In genomic region chr1:112242470-112242869, GRCh38 we compare ENCODE assay signal across 23 cellular contexts.
DNase-seq lines count a peak whose midpoint lies in the region; ATAC-seq, FAIRE-seq and TF ChIP-seq lines count a peak whose summit lies in the region.
"Had no signal": no experiment of that assay in that cellular context is flagged by ENCODE, and none has a peak within 500 bp of the region (broad histone marks: within the 10 kb centered on the region; RNA-seq: fewer than 3 reads in every experiment).

No MANE protein-coding gene starts in this region.

- H3K9me3 Mint-ChIP-seq in osteocyte (ENCODE audit: unreplicated experiment) (no peaks in the 10 kb centered on the region), neural progenitor cell (no peaks in the 10 kb centered on the region)
- H3K9me3 Mint-ChIP-seq: CD8-positive, alpha-beta T cell; HFFc6 had no signal

- H3K27ac Mint-ChIP-seq in osteocyte (ENCODE audit: unreplicated experiment), result no peak overlapping the region
- no peak overlapping the region for H3K27ac Mint-ChIP-seq in neural progenitor cell
- H3K27ac Mint-ChIP-seq: B cell; CD4-positive, CD25-positive, alpha-beta regulatory T cell; CD8-positive, alpha-beta T cell; H9; HFFc6 had no signal

- no peak for FAIRE-seq in HepG2 (lab: Jason Lieb, UNC)
- FAIRE-seq: A204.1, GM12878, GM19239 had no signal

- TF ChIP-seq POLR2A in HepG2 (IDR thresholded peaks at IDR 0.05; ENCODE audit: insufficient read depth in 1 of 2, low read depth in 2 of 2, low read length in 2 of 2), result no peak
- TF ChIP-seq POLR2A in right lobe of liver (IDR thresholded peaks at IDR 0.05), result no peak

- H3K27me3 ChIP-seq in HepG2 (ENCODE audit: control insufficient read depth in 1 of 2, insufficient read depth in 2 of 2, low read length in 2 of 2) (no peaks in the 10 kb centered on the region; a peak in 1 of 5 replicates), right lobe of liver (no peaks in the 10 kb centered on the region), dorsolateral prefrontal cortex (no peaks in the 10 kb centered on the region), neural progenitor cell (no peaks in the 10 kb centered on the region)
- H3K27me3 ChIP-seq: BLaER1 had no signal

- no peak for TF ChIP-seq EP300 in HepG2 (IDR thresholded peaks at IDR 0.05; ENCODE audit: low read depth in 2 of 2, low read length in 2 of 2)
- no peak for TF ChIP-seq EP300 in HepG2 (CRISPR knock-in tag; IDR thresholded peaks at IDR 0.05; ENCODE audit: borderline replicate concordance)

- H3K9me3 ChIP-seq in HepG2 (ENCODE audit: low read length), result no peaks in the 10 kb centered on the region
- H3K9me3 ChIP-seq in right lobe of liver, result no peaks in the 10 kb centered on the region
- no peaks in the 10 kb centered on the region for H3K9me3 ChIP-seq in neural progenitor cell (ENCODE audit: low read depth)
- H3K9me3 ChIP-seq: BLaER1, Caco-2 had no signal

- intact Hi-C loops in HepG2 (cut with micrococcal nuclease; ENCODE audit: unreplicated experiment) (no loop called here), right lobe of liver (cut with DNase I) (no loop called here), dorsolateral prefrontal cortex (cut with DNase I) (no loop called here)

- H3F3A ChIP-seq in neural progenitor cell (ENCODE audit: low read depth), result peaks cover 12% of the 10 kb centered on the region

- in situ Hi-C loops in HepG2 (cut with HindIII; ENCODE audit: extremely low pct_ligation_motif_present, low pct_unique_long_range_greater_than_20kb), result no loop called here

- CTCF ChIA-PET in HepG2 (lab: Yijun Ruan, JAX; ENCODE audit: low intra/inter-chr PET ratio, low total read pairs), result no interaction called here

- H3K36me3 Mint-ChIP-seq in osteocyte (ENCODE audit: unreplicated experiment), result no peaks in the 10 kb centered on the region
- no peaks in the 10 kb centered on the region for H3K36me3 Mint-ChIP-seq in neural progenitor cell
- H3K36me3 Mint-ChIP-seq: CD4-positive, CD25-positive, alpha-beta regulatory T cell; CD8-positive, alpha-beta T cell had no signal

- no peaks in the 10 kb centered on the region for H3K4me1 ChIP-seq in HepG2 (ENCODE audit: insufficient read depth, low read length)
- H3K4me1 ChIP-seq in right lobe of liver, result no peaks in the 10 kb centered on the region
- H3K4me1 ChIP-seq in neural progenitor cell, result no peaks in the 10 kb centered on the region
- H3K4me1 ChIP-seq: Caco-2 had no signal

- H3K79me2 ChIP-seq in HepG2 (ENCODE audit: insufficient read depth, low read length) (no peaks in the 10 kb centered on the region), neural progenitor cell (ENCODE audit: low read depth) (no peaks in the 10 kb centered on the region)

- 47% methylated on average over 5 of the region's 5 CpGs for WGBS in HepG2 (ENCODE audit: low lambda C conversion rate)
- 52% methylated on average over 2 of the region's 5 CpGs for WGBS in right lobe of liver (ENCODE audit: insufficient coverage, low coverage, low lambda C conversion rate, missing lambda C conversion rate)

- ATAC-seq in HepG2, result no peak
- no peak for ATAC-seq in right lobe of liver
- ATAC-seq: CD8-positive, alpha-beta T cell; GM12878; HCT116 had no signal

- H3K4me3 ChIP-seq in HepG2 (replicated peaks in 1 of 3; ENCODE audit: insufficient read depth in 1 of 3, low read depth in 2 of 3, low read length in 3 of 3) (no peak overlapping the region), right lobe of liver (no peak overlapping the region), coronary artery (no peak overlapping the region), dorsolateral prefrontal cortex (no peak overlapping the region), neural progenitor cell (no peak overlapping the region)
- H3K4me3 ChIP-seq: BLaER1, GM12878, GM23248 had no signal

- H3K4me2 ChIP-seq in HepG2 (ENCODE audit: low read depth, low read length), result no peak overlapping the region
- no peak overlapping the region for H3K4me2 ChIP-seq in neural progenitor cell
- H3K4me2 ChIP-seq: BLaER1 had no signal

- H3K4me3 Mint-ChIP-seq in osteocyte (ENCODE audit: unreplicated experiment), result no peak overlapping the region
- H3K4me3 Mint-ChIP-seq in neural progenitor cell, result no peak overlapping the region
- H3K4me3 Mint-ChIP-seq: B cell; CD4-positive, CD25-positive, alpha-beta regulatory T cell; CD8-positive, alpha-beta T cell; H9; HFFc6 had no signal

- DNase-seq in HepG2 (ENCODE audit: low spot score) (no peak), right lobe of liver (no peak), coronary artery (ENCODE audit: low spot score) (peak; percentile 21), osteocyte (ENCODE audit: extremely low spot score, unreplicated experiment) (peak; percentile 54), dorsolateral prefrontal cortex (no peak), neural progenitor cell (ENCODE audit: low spot score) (no peak)
- DNase-seq: Caco-2; CD4-positive, CD25-positive, alpha-beta regulatory T cell; CD8-positive, alpha-beta T cell; DMS153; DND-41; GDM1; GM23248; H9; HFFc6 had no signal

- TF ChIP-seq RAD21 in HepG2 (CRISPR knock-in tag; IDR thresholded peaks at IDR 0.05), result no peak

- POLR2A ChIA-PET in HepG2 (lab: Yijun Ruan, JAX), result no interaction called here

- no peak overlapping the region for H3K27ac ChIP-seq in HepG2 (ENCODE audit: extremely low read length, insufficient read depth, low read length)
- H3K27ac ChIP-seq in right lobe of liver, result no peak overlapping the region
- no peak overlapping the region for H3K27ac ChIP-seq in coronary artery
- no peak overlapping the region for H3K27ac ChIP-seq in dorsolateral prefrontal cortex
- no peak overlapping the region for H3K27ac ChIP-seq in neural progenitor cell
- H3K27ac ChIP-seq: 22Rv1, BLaER1, C4-2B, GM23248 had no signal

- BruUV-seq in HepG2 (replicated peaks; lab: Mats Ljungman, UMichigan), result no TSS peak

- H3K27me3 Mint-ChIP-seq in osteocyte (ENCODE audit: unreplicated experiment) (peaks cover 4% of the 10 kb centered on the region), neural progenitor cell (ENCODE audit: insufficient read depth, low read depth) (peaks cover 3% of the 10 kb centered on the region)

- H3K9ac ChIP-seq in HepG2 (ENCODE audit: insufficient read depth, low read depth, low read length), result no peak overlapping the region
- no peak overlapping the region for H3K9ac ChIP-seq in neural progenitor cell
- H3K9ac ChIP-seq: BLaER1, GM23248 had no signal

- H2AFZ ChIP-seq in HepG2 (ENCODE audit: low read length) (no peak overlapping the region), neural progenitor cell (replicated peaks) (no peak overlapping the region)
- H2AFZ ChIP-seq: GM23248 had no signal

- H4K20me1 ChIP-seq in HepG2 (ENCODE audit: insufficient read depth, low read length) (no peaks in the 10 kb centered on the region), neural progenitor cell (ENCODE audit: low read depth) (no peaks in the 10 kb centered on the region)
- H4K20me1 ChIP-seq: BLaER1 had no signal

- TF ChIP-seq CTCF in HepG2 (CRISPR knock-in tag; IDR thresholded peaks at IDR 0.05), result no peak
- TF ChIP-seq CTCF in right lobe of liver (IDR thresholded peaks at IDR 0.05), result no peak
- TF ChIP-seq CTCF in coronary artery (IDR thresholded peaks at IDR 0.05), result no peak
- TF ChIP-seq CTCF in osteocyte (IDR thresholded peaks at IDR 0.05), result no peak
- TF ChIP-seq CTCF in dorsolateral prefrontal cortex (IDR thresholded peaks at IDR 0.05 in 54 of 56, conservative IDR thresholded peaks at IDR 0.05 in 2 of 56; ENCODE audit: low read depth in 1 of 56, partially characterized antibody in 56 of 56), result no peak
- TF ChIP-seq CTCF in neural progenitor cell (IDR thresholded peaks at IDR 0.05), result no peak

- H3K36me3 ChIP-seq in HepG2 (replicated peaks in 1 of 2; ENCODE audit: control insufficient read depth in 1 of 2, insufficient read depth in 2 of 2, low read length in 2 of 2), result no peaks in the 10 kb centered on the region
- no peaks in the 10 kb centered on the region for H3K36me3 ChIP-seq in right lobe of liver
- H3K36me3 ChIP-seq in neural progenitor cell, result no peaks in the 10 kb centered on the region
- H3K36me3 ChIP-seq: BLaER1 had no signal

- no peaks in the 10 kb centered on the region for H3K4me1 Mint-ChIP-seq in osteocyte (ENCODE audit: unreplicated experiment)
- H3K4me1 Mint-ChIP-seq in neural progenitor cell, result peaks cover 7% of the 10 kb centered on the region
- H3K4me1 Mint-ChIP-seq: B cell; CD4-positive, CD25-positive, alpha-beta regulatory T cell had no signal

TF ChIP-seq in HepG2, 621 proteins besides CTCF, POLR2A, EP300 and RAD21:
- TF ChIP-seq ZNF609 (CRISPR knock-in tag; IDR thresholded peaks at IDR 0.05; ENCODE audit: borderline replicate concordance) (no peak), CEBPB (IDR thresholded peaks at IDR 0.05; ENCODE audit: borderline replicate concordance, low read depth, low read length) (peak; percentile 45; the same call in 1 of the 2 replicates)

Comparison
In these comparisons a context has a peak if more than half of its experiments do, and no peak if none do; other contexts are left out.
1. DNase-seq: peak in coronary artery (single experiment) and osteocyte (single experiment); none in HepG2 (single experiment), right lobe of liver (0 of 3), dorsolateral prefrontal cortex (0 of 10) and neural progenitor cell (single experiment).